In genomic region chr3:192641911-192642310, GRCh38 we compare ENCODE assay signal across 35 cellular contexts.
"Had no signal": no experiment of that assay in that cellular context is flagged by ENCODE, and none has a peak within 500 bp of the region (broad histone marks: within the 10 kb centered on the region; RNA-seq: fewer than 3 reads in every experiment).

No MANE protein-coding gene starts in this region.

- H3K36me3 ChIP-seq: adrenal gland, ascending aorta, cardiac muscle cell had no signal

- ATAC-seq: activated CD8-positive, alpha-beta T cell treated with anti-CD3 and anti-CD28 coated beads for 36 hours; activated naive CD4-positive, alpha-beta T cell treated with anti-CD3 and anti-CD28 coated beads, Interleukin-2, amount 50 U/mL, for 72 hours; activated T-cell treated with anti-CD3 and anti-CD28 coated beads, Interleukin-2, amount 50 U/mL, for 4 hours; activated T-cell treated with anti-CD3 and anti-CD28 coated beads, Interleukin-2, amount 50 U/mL, for 72 hours; activated T-helper 17 cell treated with anti-CD3 and anti-CD28 coated beads, Interleukin-2, amount 50 U/mL, for 72 hours had no signal

- H3K4me1 ChIP-seq: adrenal gland, ascending aorta had no signal

- DNase-seq: activated B cell treated with CpG ODN at 0.5 μM for 24 hours; activated CD4-positive, alpha-beta memory T cell treated with anti-CD3 and anti-CD28 coated beads for 36 hours; activated CD4-positive, alpha-beta T cell treated with anti-CD3 and anti-CD28 coated beads for 4 hours; activated CD4-positive, alpha-beta T cell treated with anti-CD3 and anti-CD28 coated beads, Interleukin-2, amount 10 ng/mL, durations not matched to agents 24 days and 14 days; activated CD4-positive, alpha-beta T cell treated with anti-CD3 and anti-CD28 coated beads, Interleukin-2, amount 50 U/mL, for 1 hour; activated CD4-positive, alpha-beta T cell treated with anti-CD3 and anti-CD28 coated beads, Interleukin-2, amount 50 U/mL, for 4 hours; activated CD4-positive, CD25-positive, alpha-beta regulatory T cell treated with anti-CD3 and anti-CD28 coated beads, Interleukin-2, amount 50 U/mL, for 72 hours; activated CD8-positive, alpha-beta memory T cell treated with anti-CD3 and anti-CD28 coated beads, Interleukin-2, amount 50 U/mL, for 4 hours; activated CD8-positive, alpha-beta T cell treated with anti-CD3 and anti-CD28 coated beads for 36 hours; activated effector memory CD4-positive, alpha-beta T cell treated with anti-CD3 and anti-CD28 coated beads, Interleukin-2, amount 50 U/mL, for 16 hours; activated gamma-delta T cell treated with Interleukin-2 at 50 U/mL for 16 hours; activated naive CD4-positive, alpha-beta T cell; activated naive CD4-positive, alpha-beta T cell treated with anti-CD3 and anti-CD28 coated beads for 36 hours; activated naive CD4-positive, alpha-beta T cell treated with anti-CD3 and anti-CD28 coated beads, Interleukin-2, amount 50 U/mL, for 16 hours; activated naive CD8-positive, alpha-beta T cell treated with anti-CD3 and anti-CD28 coated beads for 36 hours; activated T-cell treated with anti-CD3 and anti-CD28 coated beads for 4 hours; activated T-cell treated with anti-CD3 and anti-CD28 coated beads, Interleukin-2, amount 50 U/mL, for 1 hour; activated T-cell treated with anti-CD3 and anti-CD28 coated beads, Interleukin-2, amount 50 U/mL, for 4 hours; activated T-cell treated with anti-CD3 and anti-CD28 coated beads, Interleukin-2, amount 50 U/mL, for 72 hours; adrenal gland; amygdala; anterior cingulate cortex; T-helper 1 cell; T-helper 2 cell; T-helper 9 cell had no signal

- H3K27ac Mint-ChIP-seq: activated B cell treated with CpG ODN at 0.5 μM for 24 hours; activated CD4-positive, alpha-beta memory T cell treated with anti-CD3 and anti-CD28 coated beads for 36 hours; activated CD4-positive, alpha-beta T cell treated with anti-CD3 and anti-CD28 coated beads, Interleukin-2, amount 10 ng/mL, durations not matched to agents 24 days and 14 days; activated CD8-positive, alpha-beta T cell treated with anti-CD3 and anti-CD28 coated beads for 36 hours; activated naive CD4-positive, alpha-beta T cell treated with anti-CD3 and anti-CD28 coated beads for 36 hours; activated naive CD4-positive, alpha-beta T cell treated with anti-CD3 and anti-CD28 coated beads, Interleukin-2, amount 50 U/mL, for 72 hours; activated naive CD8-positive, alpha-beta T cell treated with anti-CD3 and anti-CD28 coated beads for 36 hours; activated T-cell treated with anti-CD3 and anti-CD28 coated beads, Interleukin-2, amount 50 U/mL, for 72 hours; activated T-helper 1 cell treated with anti-CD3 and anti-CD28 coated beads, Interleukin-12 subunit alpha, Interleukin-12 subunit beta, Interleukin-2, Interleukin-4 antibody, amounts not matched to agents 30 ng/mL and 10 ng/mL and 1 ng/mL, durations not matched to agents 14 hours and 24 hours and 36 hours; activated T-helper 17 cell treated with anti-CD3 and anti-CD28 coated beads, Interleukin-2, amount 50 U/mL, for 72 hours; brain; T-helper 1 cell treated with Interleukin-12 subunit alpha and Interleukin-12 subunit beta and Interleukin-4 antibody, amounts not matched to agents 30 μg/mL and 1 μg/mL, for 36 hours; T-helper 2 cell treated with Interferon-gamma antibody and Interleukin-4, amounts not matched to agents 5 μg/mL and 100 μg/mL, for 36 hours had no signal

- H3K36me3 Mint-ChIP-seq: activated CD4-positive, alpha-beta memory T cell treated with anti-CD3 and anti-CD28 coated beads for 36 hours; activated naive CD4-positive, alpha-beta T cell treated with anti-CD3 and anti-CD28 coated beads, Interleukin-2, amount 50 U/mL, for 72 hours; activated naive CD8-positive, alpha-beta T cell treated with anti-CD3 and anti-CD28 coated beads for 36 hours; brain had no signal

- H3K4me3 ChIP-seq: adrenal gland, ascending aorta, cardiac muscle cell had no signal

- H3K9me3 Mint-ChIP-seq: activated B cell treated with CpG ODN at 0.5 μM for 24 hours; activated CD4-positive, alpha-beta memory T cell treated with anti-CD3 and anti-CD28 coated beads for 36 hours; activated CD4-positive, alpha-beta T cell treated with anti-CD3 and anti-CD28 coated beads, Interleukin-2, amount 10 ng/mL, durations not matched to agents 24 days and 14 days; activated CD8-positive, alpha-beta T cell treated with anti-CD3 and anti-CD28 coated beads for 36 hours; activated naive CD4-positive, alpha-beta T cell treated with anti-CD3 and anti-CD28 coated beads for 36 hours; activated naive CD8-positive, alpha-beta T cell treated with anti-CD3 and anti-CD28 coated beads for 36 hours; activated T-helper 1 cell treated with anti-CD3 and anti-CD28 coated beads, Interleukin-12 subunit alpha, Interleukin-12 subunit beta, Interleukin-2, Interleukin-4 antibody, amounts not matched to agents 30 ng/mL and 10 ng/mL and 1 ng/mL, durations not matched to agents 14 hours and 24 hours and 36 hours; activated T-helper 17 cell treated with anti-CD3 and anti-CD28 coated beads, Interleukin-2, amount 50 U/mL, for 72 hours; brain; T-helper 1 cell treated with Interleukin-12 subunit alpha and Interleukin-12 subunit beta and Interleukin-4 antibody, amounts not matched to agents 30 μg/mL and 1 μg/mL, for 36 hours; T-helper 2 cell treated with Interferon-gamma antibody and Interleukin-4, amounts not matched to agents 5 μg/mL and 100 μg/mL, for 36 hours had no signal

- H3K27me3 ChIP-seq: adrenal gland, ascending aorta, cardiac muscle cell had no signal

- H3K9me3 ChIP-seq: adrenal gland, ascending aorta had no signal

- H3K27me3 Mint-ChIP-seq: activated B cell treated with CpG ODN at 0.5 μM for 24 hours; activated CD4-positive, alpha-beta memory T cell treated with anti-CD3 and anti-CD28 coated beads for 36 hours; activated CD8-positive, alpha-beta T cell treated with anti-CD3 and anti-CD28 coated beads for 36 hours; central memory CD8-positive, alpha-beta T cell had no signal

- H3K27ac ChIP-seq: adrenal gland, ascending aorta, cardiac muscle cell, VCaP had no signal

- H3K4me1 Mint-ChIP-seq: activated B cell treated with CpG ODN at 0.5 μM for 24 hours; activated CD4-positive, alpha-beta T cell treated with anti-CD3 and anti-CD28 coated beads, Interleukin-2, amount 10 ng/mL, durations not matched to agents 24 days and 14 days; activated naive CD8-positive, alpha-beta T cell treated with anti-CD3 and anti-CD28 coated beads for 36 hours; activated T-helper 17 cell treated with anti-CD3 and anti-CD28 coated beads, Interleukin-2, amount 50 U/mL, for 72 hours; central memory CD8-positive, alpha-beta T cell had no signal

- H3K4me3 Mint-ChIP-seq: activated B cell treated with CpG ODN at 0.5 μM for 24 hours; activated CD4-positive, alpha-beta memory T cell treated with anti-CD3 and anti-CD28 coated beads for 36 hours; activated CD4-positive, alpha-beta T cell treated with anti-CD3 and anti-CD28 coated beads, Interleukin-2, amount 10 ng/mL, durations not matched to agents 24 days and 14 days; activated CD8-positive, alpha-beta T cell treated with anti-CD3 and anti-CD28 coated beads for 36 hours; activated naive CD4-positive, alpha-beta T cell treated with anti-CD3 and anti-CD28 coated beads for 36 hours; activated naive CD8-positive, alpha-beta T cell treated with anti-CD3 and anti-CD28 coated beads for 36 hours; activated T-cell treated with anti-CD3 and anti-CD28 coated beads, Interleukin-2, amount 50 U/mL, for 4 hours; activated T-cell treated with anti-CD3 and anti-CD28 coated beads, Interleukin-2, amount 50 U/mL, for 72 hours; activated T-helper 1 cell treated with anti-CD3 and anti-CD28 coated beads, Interleukin-12 subunit alpha, Interleukin-12 subunit beta, Interleukin-2, Interleukin-4 antibody, amounts not matched to agents 30 ng/mL and 10 ng/mL and 1 ng/mL, durations not matched to agents 14 hours and 24 hours and 36 hours; activated T-helper 17 cell treated with anti-CD3 and anti-CD28 coated beads, Interleukin-2, amount 50 U/mL, for 72 hours; brain; central memory CD8-positive, alpha-beta T cell; T-helper 1 cell treated with Interleukin-12 subunit alpha and Interleukin-12 subunit beta and Interleukin-4 antibody, amounts not matched to agents 30 μg/mL and 1 μg/mL, for 36 hours; T-helper 2 cell treated with Interferon-gamma antibody and Interleukin-4, amounts not matched to agents 5 μg/mL and 100 μg/mL, for 36 hours had no signal
